In genomic region chr9:96169901-96170300, GRCh38 we compare ENCODE assay signal across 1 cellular context.
TF ChIP-seq lines count a peak whose summit lies in the region.

No MANE protein-coding gene starts in this region.

TF ChIP-seq in H1, 55 proteins besides CTCF, POLR2A, EP300 and RAD21:
- TF ChIP-seq SIRT6 (IDR thresholded peaks at IDR 0.05; ENCODE audit: low read length) (no peak), EZH2 (IDR thresholded peaks at IDR 0.05; ENCODE audit: low read depth, low read length, severe bottlenecking) (no peak), EGR1 (IDR thresholded peaks at IDR 0.05; ENCODE audit: borderline replicate concordance, low read depth, low read length) (no peak), HDAC6 (IDR thresholded peaks at IDR 0.05; ENCODE audit: low read depth, low read length) (no peak), KDM1A (IDR thresholded peaks at IDR 0.05; ENCODE audit: borderline replicate concordance, low read length) (no peak), ATF2 (IDR thresholded peaks at IDR 0.05; ENCODE audit: low read length) (no peak)
TF ChIP-seq in H1: peak in this region for 0.
